In genomic region chr1:40710581-40711315, GRCh38 we compare ENCODE assay signal across 8 cellular contexts. TPM values are rescaled to one million over a fixed set of nuclear protein-coding genes. Genes with fewer than 3 reads are reported as not detected.
DNase-seq lines count a peak whose midpoint lies in the region; ATAC-seq and TF ChIP-seq lines count a peak whose summit lies in the region.

No MANE protein-coding gene starts in this region.

- peak overlapping the region; percentile 88 for H3K4me3 Mint-ChIP-seq in activated CD4-positive, alpha-beta T cell treated with anti-CD3 and anti-CD28 coated beads, Interleukin-2, amount 10 ng/mL, durations not matched to agents 24 days and 14 days

- H3K27ac Mint-ChIP-seq in activated CD4-positive, alpha-beta T cell treated with anti-CD3 and anti-CD28 coated beads, Interleukin-2, amount 10 ng/mL, durations not matched to agents 24 days and 14 days, result peak overlapping the region; percentile 56

- H3K27me3 ChIP-seq in brain microvascular endothelial cell (replicated peaks), result no peaks in the 10 kb centered on the region
- no peaks in the 10 kb centered on the region for H3K27me3 ChIP-seq in liver (ENCODE audit: control insufficient read depth in 4 of 4, insufficient read depth in 4 of 4, low read length in 3 of 4)
- H3K27me3 ChIP-seq in thymus (ENCODE audit: control insufficient read depth, insufficient read depth), result no peaks in the 10 kb centered on the region

- H3K36me3 ChIP-seq in brain microvascular endothelial cell (replicated peaks) (no peaks in the 10 kb centered on the region), liver (ENCODE audit: control insufficient read depth in 4 of 4, insufficient read depth in 3 of 4, low read depth in 1 of 4, low read length in 3 of 4) (peaks cover 0 to 2% (median 0%) of the 10 kb centered on the region in 4 donors), thymus (ENCODE audit: control insufficient read depth, insufficient read depth) (no peaks in the 10 kb centered on the region)

- TF ChIP-seq CTCF in brain microvascular endothelial cell (IDR thresholded peaks at IDR 0.05; ENCODE audit: low read depth, low read length, missing control alignments) (no peak), liver (IDR thresholded peaks at IDR 0.05; ENCODE audit: low read depth, low read length, missing input control) (no peak)

- H3K4me3 ChIP-seq in brain microvascular endothelial cell (ENCODE audit: low read depth, low read length) (peak overlapping the region; percentile 24), liver (ENCODE audit: low read depth in 1 of 3, low read length in 3 of 3) (peak overlapping the region; percentile 72 to 91 (median 85)), thymus (ENCODE audit: low read length) (peak overlapping the region; percentile 25)

- in situ Hi-C loops in brain microvascular endothelial cell (cut with HindIII; ENCODE audit: low pct_ligation_motif_present, low sequenced_read_pairs), result no loop called here

- H3K4me1 Mint-ChIP-seq in activated CD4-positive, alpha-beta T cell treated with anti-CD3 and anti-CD28 coated beads, Interleukin-2, amount 10 ng/mL, durations not matched to agents 24 days and 14 days, result peaks cover 49% of the 10 kb centered on the region

- H3K27me3 Mint-ChIP-seq in activated CD4-positive, alpha-beta T cell treated with anti-CD3 and anti-CD28 coated beads, Interleukin-2, amount 10 ng/mL, durations not matched to agents 24 days and 14 days, result no peaks in the 10 kb centered on the region

- 8% methylated on average over 7 of the region's 7 CpGs for WGBS in liver
- 89% methylated on average over 7 of the region's 7 CpGs for WGBS in thymus

- H3K36me3 Mint-ChIP-seq in activated CD4-positive, alpha-beta T cell treated with anti-CD3 and anti-CD28 coated beads, Interleukin-2, amount 10 ng/mL, durations not matched to agents 24 days and 14 days (ENCODE audit: low read depth), result peaks cover 20% of the 10 kb centered on the region

- intact Hi-C loops in activated CD4-positive, alpha-beta T cell treated with anti-CD3 and anti-CD28 coated beads, Interleukin-2, amount 10 ng/mL, durations not matched to agents 24 days and 14 days (cut with micrococcal nuclease), result no loop called here

- H3K4me1 ChIP-seq in liver (ENCODE audit: control insufficient read depth in 4 of 4, insufficient read depth in 4 of 4, low read length in 3 of 4) (peaks cover 5 to 76% (median 49%) of the 10 kb centered on the region in 4 donors), thymus (ENCODE audit: control insufficient read depth, insufficient read depth, low read length) (peaks cover 13% of the 10 kb centered on the region)

- H3K9me3 ChIP-seq in liver (ENCODE audit: control insufficient read depth in 4 of 4, low read length in 3 of 4) (no peaks in the 10 kb centered on the region), thymus (ENCODE audit: control insufficient read depth) (no peaks in the 10 kb centered on the region)

- TF ChIP-seq RAD21 in liver (IDR thresholded peaks at IDR 0.05), result no peak

- H3K27ac ChIP-seq in brain microvascular endothelial cell (no peak overlapping the region), liver (ENCODE audit: low read depth in 1 of 2, low read length in 2 of 2) (peak overlapping the region; percentile 5 to 47), thymus (ENCODE audit: low read depth) (peak overlapping the region; percentile 46)

- H3K9me3 Mint-ChIP-seq in activated CD4-positive, alpha-beta T cell treated with anti-CD3 and anti-CD28 coated beads, Interleukin-2, amount 10 ng/mL, durations not matched to agents 24 days and 14 days, result no peaks in the 10 kb centered on the region

- no peak for DNase-seq in activated CD4-positive, alpha-beta T cell treated with anti-CD3 and anti-CD28 coated beads, Interleukin-2, amount 10 ng/mL, durations not matched to agents 24 days and 14 days
- no peak for DNase-seq in activated CD4-positive, alpha-beta T cell treated with anti-CD3 and anti-CD28 coated beads, Interleukin-2, amount 50 U/mL, for 4 hours
- DNase-seq in brain microvascular endothelial cell (no peak), NCI-H146 treated with DMSO at 0.1 percent for 48 hours (lab: John Stamatoyannopoulos, UW; ENCODE audit: unreplicated experiment) (no peak), NCI-H128 (lab: John Stamatoyannopoulos, UW; ENCODE audit: unreplicated experiment) (no peak)

- ATAC-seq in HG03378 (IDR thresholded peaks at IDR 0.05; ENCODE audit: unreplicated experiment), result no peak

- H3K9ac ChIP-seq in liver (ENCODE audit: low read depth in 1 of 2, low read length in 2 of 2), result peak overlapping the region; percentile 31 to 78

TF ChIP-seq in liver, 16 proteins besides CTCF, POLR2A, EP300 and RAD21:
- TF ChIP-seq SP1 (IDR thresholded peaks at IDR 0.05), result no peak
- TF ChIP-seq ATF3 (IDR thresholded peaks at IDR 0.05), result no peak
- TF ChIP-seq JUND (IDR thresholded peaks at IDR 0.05), result no peak
- TF ChIP-seq HNF4A (conservative IDR thresholded peaks at IDR 0.05), result peak; percentile 8 to 34
- no peak for TF ChIP-seq REST (IDR thresholded peaks at IDR 0.05)
- peak in 1 of 2 donors; percentile 6 for TF ChIP-seq RXRA (IDR thresholded peaks at IDR 0.05)

RNA-seq across cellular contexts. Expression of gene NFYC, which starts 19.2 kb away (rescaled TPM):
- total RNA-seq in activated CD4-positive, alpha-beta T cell treated with anti-CD3 and anti-CD28 coated beads, Interleukin-2, amount 10 ng/mL, durations not matched to agents 24 days and 14 days, result 66.5 and 73.2 TPM in 2 replicates
- 10 to 100 TPM; 27.4 to 28.1 TPM for total RNA-seq in liver
- polyA plus RNA-seq in liver, result 10 to 100 TPM; 18.3 to 26.3 TPM
- 39.1 TPM for polyA plus RNA-seq in thymus

RNA-seq across cellular contexts. Expression of gene RIMS3, which starts 45.3 kb away (rescaled TPM):
- 2.0 and 2.4 TPM in 2 replicates for total RNA-seq in activated CD4-positive, alpha-beta T cell treated with anti-CD3 and anti-CD28 coated beads, Interleukin-2, amount 10 ng/mL, durations not matched to agents 24 days and 14 days
- total RNA-seq in liver, result 1 to 10 TPM; 1.0 to 2.2 TPM
- polyA plus RNA-seq in liver (under 1 TPM; 0.22 to 0.53 TPM), thymus (2.1 TPM)

Comparison
In these comparisons a context has a peak if more than half of its experiments do, and no peak if none do; other contexts are left out.
1. H3K4me3 ChIP-seq: peak in every context shown above with its lines; median percentile 85 in liver; 25 in thymus; 24 in brain microvascular endothelial cell.